In genomic region chr7:108340856-108341411, GRCh38 we compare ENCODE assay signal across 19 cellular contexts.
DNase-seq lines count a peak whose midpoint lies in the region; ATAC-seq, FAIRE-seq and TF ChIP-seq lines count a peak whose summit lies in the region.
"Had no signal": no experiment of that assay in that cellular context is flagged by ENCODE, and none has a peak within 500 bp of the region (broad histone marks: within the 10 kb centered on the region; RNA-seq: fewer than 3 reads in every experiment).

No MANE protein-coding gene starts in this region.

- H3K4me3 ChIP-seq in LNCaP clone FGC (ENCODE audit: low read depth, low read length) = no peak overlapping the region
- no peak overlapping the region for H3K4me3 ChIP-seq in bronchial epithelial cell (ENCODE audit: low read depth, low read length)
- H3K4me3 ChIP-seq in lower leg skin (ENCODE audit: low read depth, poor library complexity, severe bottlenecking) = no peak overlapping the region
- H3K4me3 ChIP-seq: HAP-1 had no signal

- FAIRE-seq in bronchial epithelial cell (lab: Jason Lieb, UNC) = no peak
- FAIRE-seq: A204.1, HTR-8/SVneo had no signal

- POLR2A ChIA-PET in activated CD8-positive, alpha-beta T cell treated with anti-CD3 and anti-CD28 coated beads for 36 hours (lab: Charles Lee) = no interaction called here

- no peak overlapping the region for H3K4me3 Mint-ChIP-seq in neural crest cell
- H3K4me3 Mint-ChIP-seq in activated CD8-positive, alpha-beta T cell treated with anti-CD3 and anti-CD28 coated beads for 36 hours = no peak overlapping the region

- DNase-seq in LNCaP clone FGC (ENCODE audit: low read depth) (peak; percentile 62), bronchial epithelial cell (ENCODE audit: low read depth) (peak; percentile 30), neural crest cell (ENCODE audit: low read depth, low spot score) (peak; percentile 32), GM19238 (ENCODE audit: insufficient read length, low spot score) (no peak), lower leg skin (ENCODE audit: low spot score in 2 of 2) (no peak), Right ventricle myocardium inferior (ENCODE audit: missing footprints) (no peak)
- no peak for DNase-seq in activated CD8-positive, alpha-beta T cell treated with anti-CD3 and anti-CD28 coated beads for 36 hours
- DNase-seq: C1 segment of cervical spinal cord, COR-L47, NCI-H1436, NCI-H2029, NCI-H2171, NCI-H446, NCI-H69, SK-N-SH had no signal

- TF ChIP-seq POLR2A in lower leg skin (IDR thresholded peaks at IDR 0.05) = no peak

- H3K9me3 Mint-ChIP-seq in neural crest cell = peaks cover 11% of the 10 kb centered on the region
- no peaks in the 10 kb centered on the region for H3K9me3 Mint-ChIP-seq in activated CD8-positive, alpha-beta T cell treated with anti-CD3 and anti-CD28 coated beads for 36 hours

- peaks cover 2% of the 10 kb centered on the region for H3K36me3 Mint-ChIP-seq in neural crest cell (ENCODE audit: low read depth)
- H3K36me3 Mint-ChIP-seq in activated CD8-positive, alpha-beta T cell treated with anti-CD3 and anti-CD28 coated beads for 36 hours (ENCODE audit: low read depth) = no peaks in the 10 kb centered on the region

- CTCF ChIA-PET in activated CD8-positive, alpha-beta T cell treated with anti-CD3 and anti-CD28 coated beads for 36 hours (lab: Charles Lee) = no interaction called here

- H3K27ac ChIP-seq in 22Rv1 = 0 out of 2 replicates have a peak overlapping the region, but pooled peaks have one; percentile 20

- H3K36me3 ChIP-seq in bronchial epithelial cell (ENCODE audit: control insufficient read depth, insufficient read depth, low read length) = no peaks in the 10 kb centered on the region
- H3K36me3 ChIP-seq: HAP-1 had no signal

- no peak for ATAC-seq in activated CD8-positive, alpha-beta T cell treated with anti-CD3 and anti-CD28 coated beads for 36 hours
- ATAC-seq in Right ventricle myocardium inferior = no peak

- H3K27ac Mint-ChIP-seq in neural crest cell (ENCODE audit: unreplicated experiment) = no peak overlapping the region
- no peak overlapping the region for H3K27ac Mint-ChIP-seq in activated CD8-positive, alpha-beta T cell treated with anti-CD3 and anti-CD28 coated beads for 36 hours

- H3K27me3 Mint-ChIP-seq in neural crest cell (ENCODE audit: low read depth) = no peaks in the 10 kb centered on the region
- H3K27me3 Mint-ChIP-seq in activated CD8-positive, alpha-beta T cell treated with anti-CD3 and anti-CD28 coated beads for 36 hours = no peaks in the 10 kb centered on the region

- WGBS in lower leg skin, 2 donors = 45 to 53% methylated on average over 7 to 9 of the region's 9 CpGs

- no peaks in the 10 kb centered on the region for H3K27me3 ChIP-seq in bronchial epithelial cell (ENCODE audit: control insufficient read depth, insufficient read depth, low read length)

- intact Hi-C loops in activated CD8-positive, alpha-beta T cell treated with anti-CD3 and anti-CD28 coated beads for 36 hours (cut with micrococcal nuclease) = no loop called here
- intact Hi-C loops in lower leg skin (cut with DNase I; ENCODE audit: low total_unique reads) = no loop called here
- intact Hi-C loops in Right ventricle myocardium inferior (cut with DNase I) = no loop called here

- H3K4me1 Mint-ChIP-seq in neural crest cell = peaks cover 35% of the 10 kb centered on the region
- H3K4me1 Mint-ChIP-seq in activated CD8-positive, alpha-beta T cell treated with anti-CD3 and anti-CD28 coated beads for 36 hours (ENCODE audit: low read depth) = no peaks in the 10 kb centered on the region

- no peak for TF ChIP-seq CTCF in 22Rv1 (IDR thresholded peaks at IDR 0.05)
- no peak for TF ChIP-seq CTCF in LNCaP clone FGC (IDR thresholded peaks at IDR 0.05; ENCODE audit: control insufficient read depth, extremely low read depth, insufficient read depth)
- no peak for TF ChIP-seq CTCF in bronchial epithelial cell (IDR thresholded peaks at IDR 0.05; ENCODE audit: insufficient read depth, low read length, severe bottlenecking)
- TF ChIP-seq CTCF in neural crest cell (conservative IDR thresholded peaks at IDR 0.05) = no peak
- no peak for TF ChIP-seq CTCF in activated CD8-positive, alpha-beta T cell treated with anti-CD3 and anti-CD28 coated beads for 36 hours (IDR thresholded peaks at IDR 0.05)
- no peak for TF ChIP-seq CTCF in lower leg skin (IDR thresholded peaks at IDR 0.05)

Comparison
In these comparisons a context has a peak if more than half of its experiments do, and no peak if none do; other contexts are left out.
1. DNase-seq: peak in LNCaP clone FGC (single experiment), bronchial epithelial cell (single experiment) and neural crest cell (single experiment); none in GM19238 (single experiment), activated CD8-positive, alpha-beta T cell treated with anti-CD3 and anti-CD28 coated beads for 36 hours (single experiment), lower leg skin (0 of 2) and Right ventricle myocardium inferior (single experiment).